In genomic region chr10:47127188-47127587, GRCh38 we compare ENCODE assay signal across 24 cellular contexts.
"Had no signal": no experiment of that assay in that cellular context is flagged by ENCODE, and none has a peak within 500 bp of the region (broad histone marks: within the 10 kb centered on the region; RNA-seq: fewer than 3 reads in every experiment).

No MANE protein-coding gene starts in this region.

- DNase-seq: activated CD4-positive, alpha-beta memory T cell treated with anti-CD3 and anti-CD28 coated beads for 36 hours; activated CD4-positive, alpha-beta T cell treated with anti-CD3 and anti-CD28 coated beads for 48 hours; activated CD8-positive, alpha-beta memory T cell treated with anti-CD3 and anti-CD28 coated beads, Interleukin-2, amount 10 ng/mL, durations not matched to agents 7 days and 5 days; activated effector memory CD4-positive, alpha-beta T cell treated with anti-CD3 and anti-CD28 coated beads, Interleukin-2, amount 50 U/mL, for 16 hours; activated naive CD4-positive, alpha-beta T cell treated with anti-CD3 and anti-CD28 coated beads, Interleukin-2, amount 50 U/mL, for 16 hours; activated T-cell treated with anti-CD3 and anti-CD28 coated beads for 4 hours; aorta; caudate nucleus; effector memory CD8-positive, alpha-beta T cell; esophagus squamous epithelium; gastrocnemius medialis; hippocampal formation; left ventricle myocardium superior; right lobe of liver; stimulated activated CD4-positive, alpha-beta T cell treated with anti-CD3 and anti-CD28 coated beads, Interleukin-1b, Interleukin-23, amount 100 ng/mL, for 48 hours; stimulated activated naive CD8-positive, alpha-beta T cell treated with anti-CD3 and anti-CD28 coated beads, Interleukin-15, amount 100 ng/mL, for 72 hours; T1000; tibial artery had no signal

- H3K27ac ChIP-seq: esophagus squamous epithelium, gastrocnemius medialis, parathyroid adenoma, right lobe of liver, skin epidermis, tibial artery had no signal

- H3K4me3 Mint-ChIP-seq: activated CD4-positive, alpha-beta memory T cell treated with anti-CD3 and anti-CD28 coated beads for 36 hours; activated CD8-positive, alpha-beta memory T cell treated with anti-CD3 and anti-CD28 coated beads, Interleukin-2, amount 10 ng/mL, durations not matched to agents 7 days and 5 days; brain; effector memory CD8-positive, alpha-beta T cell; natural killer cell treated with Interleukin-12 subunit alpha and Interleukin-12 subunit beta and Interleukin-15 and Interleukin-18, amount 100 ng/mL, for 72 hours; stimulated activated effector memory CD8-positive, alpha-beta T cell treated with anti-CD3 and anti-CD28 coated beads, Interleukin-12 subunit alpha, Interleukin-12 subunit beta, amount 100 ng/mL, for 72 hours; stimulated activated naive CD8-positive, alpha-beta T cell treated with anti-CD3 and anti-CD28 coated beads, Interleukin-15, amount 100 ng/mL, for 72 hours; T-helper 1 cell treated with Interleukin-12 subunit alpha and Interleukin-12 subunit beta and Interleukin-4 antibody, amounts not matched to agents 30 μg/mL and 1 μg/mL, for 36 hours had no signal

- H3K9me3 ChIP-seq: esophagus squamous epithelium, gastrocnemius medialis, right lobe of liver, tibial artery had no signal

- H3K4me1 Mint-ChIP-seq: brain; stimulated activated effector memory CD8-positive, alpha-beta T cell treated with anti-CD3 and anti-CD28 coated beads, Interleukin-12 subunit alpha, Interleukin-12 subunit beta, amount 100 ng/mL, for 72 hours had no signal

- H3K4me1 ChIP-seq: esophagus squamous epithelium, gastrocnemius medialis, parathyroid adenoma, right lobe of liver, tibial artery had no signal

- H3K27me3 Mint-ChIP-seq: activated CD4-positive, alpha-beta memory T cell treated with anti-CD3 and anti-CD28 coated beads for 36 hours; stimulated activated naive CD8-positive, alpha-beta T cell treated with anti-CD3 and anti-CD28 coated beads, Interleukin-15, amount 100 ng/mL, for 72 hours had no signal

- H3K27ac Mint-ChIP-seq: activated CD4-positive, alpha-beta memory T cell treated with anti-CD3 and anti-CD28 coated beads for 36 hours; activated CD8-positive, alpha-beta memory T cell treated with anti-CD3 and anti-CD28 coated beads, Interleukin-2, amount 10 ng/mL, durations not matched to agents 7 days and 5 days; brain; effector memory CD8-positive, alpha-beta T cell; natural killer cell treated with Interleukin-12 subunit alpha and Interleukin-12 subunit beta and Interleukin-15 and Interleukin-18, amount 100 ng/mL, for 72 hours; stimulated activated effector memory CD8-positive, alpha-beta T cell treated with anti-CD3 and anti-CD28 coated beads, Interleukin-12 subunit alpha, Interleukin-12 subunit beta, amount 100 ng/mL, for 72 hours; T-helper 1 cell treated with Interleukin-12 subunit alpha and Interleukin-12 subunit beta and Interleukin-4 antibody, amounts not matched to agents 30 μg/mL and 1 μg/mL, for 36 hours had no signal

- ATAC-seq: activated CD8-positive, alpha-beta memory T cell treated with anti-CD3 and anti-CD28 coated beads, Interleukin-2, amount 10 ng/mL, durations not matched to agents 7 days and 5 days; effector memory CD8-positive, alpha-beta T cell; gastrocnemius medialis; left ventricle myocardium superior; natural killer cell treated with Interleukin-12 subunit alpha and Interleukin-12 subunit beta and Interleukin-15 and Interleukin-18, amount 100 ng/mL, for 72 hours; right lobe of liver; stimulated activated effector memory CD8-positive, alpha-beta T cell treated with anti-CD3 and anti-CD28 coated beads, Interleukin-12 subunit alpha, Interleukin-12 subunit beta, amount 100 ng/mL, for 72 hours; stimulated activated naive CD8-positive, alpha-beta T cell treated with anti-CD3 and anti-CD28 coated beads, Interleukin-15, amount 100 ng/mL, for 72 hours had no signal

- H3K9me3 Mint-ChIP-seq: activated CD4-positive, alpha-beta memory T cell treated with anti-CD3 and anti-CD28 coated beads for 36 hours; effector memory CD8-positive, alpha-beta T cell; natural killer cell treated with Interleukin-12 subunit alpha and Interleukin-12 subunit beta and Interleukin-15 and Interleukin-18, amount 100 ng/mL, for 72 hours; stimulated activated effector memory CD8-positive, alpha-beta T cell treated with anti-CD3 and anti-CD28 coated beads, Interleukin-12 subunit alpha, Interleukin-12 subunit beta, amount 100 ng/mL, for 72 hours; stimulated activated naive CD8-positive, alpha-beta T cell treated with anti-CD3 and anti-CD28 coated beads, Interleukin-15, amount 100 ng/mL, for 72 hours; T-helper 1 cell treated with Interleukin-12 subunit alpha and Interleukin-12 subunit beta and Interleukin-4 antibody, amounts not matched to agents 30 μg/mL and 1 μg/mL, for 36 hours had no signal

- H3K27me3 ChIP-seq: esophagus squamous epithelium, gastrocnemius medialis, right lobe of liver, tibial artery had no signal

- H3K36me3 Mint-ChIP-seq: activated CD4-positive, alpha-beta memory T cell treated with anti-CD3 and anti-CD28 coated beads for 36 hours; activated CD8-positive, alpha-beta memory T cell treated with anti-CD3 and anti-CD28 coated beads, Interleukin-2, amount 10 ng/mL, durations not matched to agents 7 days and 5 days; brain; natural killer cell treated with Interleukin-12 subunit alpha and Interleukin-12 subunit beta and Interleukin-15 and Interleukin-18, amount 100 ng/mL, for 72 hours; stimulated activated effector memory CD8-positive, alpha-beta T cell treated with anti-CD3 and anti-CD28 coated beads, Interleukin-12 subunit alpha, Interleukin-12 subunit beta, amount 100 ng/mL, for 72 hours had no signal

- H3K4me3 ChIP-seq: esophagus squamous epithelium, gastrocnemius medialis, right lobe of liver, skin epidermis, tibial artery had no signal

- H3K36me3 ChIP-seq: esophagus squamous epithelium, gastrocnemius medialis, right lobe of liver, tibial artery had no signal
